16 cellular contexts compared by ENCODE assay signal in genomic region chr11:101863361-101863760, GRCh38. TPM values are rescaled to one million over a fixed set of nuclear protein-coding genes. Genes with fewer than 3 reads are reported as not detected.
DNase-seq lines count a peak whose midpoint lies in the region; FAIRE-seq and TF ChIP-seq lines count a peak whose summit lies in the region.
"Had no signal": no experiment of that assay in that cellular context is flagged by ENCODE, and none has a peak within 500 bp of the region (broad histone marks: within the 10 kb centered on the region; RNA-seq: fewer than 3 reads in every experiment).

No MANE protein-coding gene starts in this region.

- H3K14ac ChIP-seq in trophoblast cell (ENCODE audit: low read length) = no peak overlapping the region

- H3K9me2 ChIP-seq in OCI-LY7 (ENCODE audit: insufficient read depth, low read length) = no peaks in the 10 kb centered on the region

- no peak overlapping the region for H3K4me3 ChIP-seq in epithelial cell of proximal tubule (ENCODE audit: low read depth, low read length)
- no peak overlapping the region for H3K4me3 ChIP-seq in trophoblast cell (ENCODE audit: low read depth, low read length)
- H3K4me3 ChIP-seq in OCI-LY7 (ENCODE audit: low read depth, low read length, poor library complexity, severe bottlenecking) = no peak overlapping the region
- H3K4me3 ChIP-seq: esophagus squamous epithelium had no signal

- POLR2A ChIA-PET in OCI-LY7 (lab: Charles Lee) = interaction anchor here (0.6 kb wide), 1 partner anchor 543 kb away, joined by 4 read pairs; no protein-coding TSS in a partner anchor

- no TSS peak for BruUV-seq in OCI-LY7 (replicated peaks; lab: Mats Ljungman, UMichigan)

- no peaks in the 10 kb centered on the region for H3K79me2 ChIP-seq in trophoblast cell (ENCODE audit: control insufficient read depth, insufficient read depth, low read length, poor library complexity)
- H3K79me2 ChIP-seq in OCI-LY7 (ENCODE audit: insufficient read depth, low read depth, low read length) = no peaks in the 10 kb centered on the region

- H3K9me3 ChIP-seq in trophoblast cell (ENCODE audit: insufficient read depth, low read depth, low read length) (no peaks in the 10 kb centered on the region), OCI-LY7 (ENCODE audit: low read length) (no peaks in the 10 kb centered on the region)
- H3K9me3 ChIP-seq: esophagus squamous epithelium had no signal

- H2BK120ac ChIP-seq in trophoblast cell (ENCODE audit: insufficient read depth, low read length, poor library complexity) = no peak overlapping the region

- no peaks in the 10 kb centered on the region for H3K79me1 ChIP-seq in trophoblast cell (ENCODE audit: low read length)

- no peak overlapping the region for H2BK5ac ChIP-seq in trophoblast cell (ENCODE audit: low read depth, low read length, poor library complexity)

- H4K20me1 ChIP-seq in OCI-LY7 (ENCODE audit: insufficient read depth, low read length) = no peaks in the 10 kb centered on the region

- no peak overlapping the region for H2BK12ac ChIP-seq in trophoblast cell (ENCODE audit: low read length)

- H3K23ac ChIP-seq in trophoblast cell (ENCODE audit: low read length) = no peak overlapping the region

- FAIRE-seq in RCC 7860 (lab: Jason Lieb, UNC) = peak; percentile 74
- FAIRE-seq: kidney had no signal

- H2AFZ ChIP-seq in trophoblast cell (ENCODE audit: insufficient read depth, low read length, poor library complexity) = no peak overlapping the region
- H2AFZ ChIP-seq in OCI-LY7 (ENCODE audit: low read length) = no peak overlapping the region

- H3K27me3 Mint-ChIP-seq in CD14-positive monocyte (ENCODE audit: low read depth in 3 of 3) = peaks cover 0 to 2% (median 0%) of the 10 kb centered on the region in 3 donors

- no peak for TF ChIP-seq CTCF in epithelial cell of proximal tubule (conservative IDR thresholded peaks at IDR 0.05; ENCODE audit: low read depth, low read length)
- TF ChIP-seq CTCF in OCI-LY7 (conservative IDR thresholded peaks at IDR 0.05; ENCODE audit: low read length) = no peak
- no peak for TF ChIP-seq CTCF in CD14-positive monocyte (IDR thresholded peaks at IDR 0.05)

- no peak overlapping the region for H3K18ac ChIP-seq in trophoblast cell (ENCODE audit: low read length)

- in situ Hi-C loops in Caki2 (cut with HindIII; ENCODE audit: low pct_unique_long_range_greater_than_20kb, low sequenced_read_pairs) = no loop called here

- H3K4ac ChIP-seq in trophoblast cell (ENCODE audit: low read depth, low read length) = no peak overlapping the region

- H3K27ac Mint-ChIP-seq in CD14-positive monocyte = no peak overlapping the region
- H3K27ac Mint-ChIP-seq: CD8-positive, alpha-beta memory T cell had no signal

- no peak overlapping the region for H3K9ac ChIP-seq in trophoblast cell (ENCODE audit: low read length)

- H2AK5ac ChIP-seq in trophoblast cell (ENCODE audit: low read length) = no peak overlapping the region

- no peak overlapping the region for H3K4me3 Mint-ChIP-seq in CD14-positive monocyte
- H3K4me3 Mint-ChIP-seq: activated T-cell treated with anti-CD3 and anti-CD28 coated beads, Interleukin-2, amount 50 U/mL, for 4 hours; CD8-positive, alpha-beta memory T cell had no signal

- H3K4me2 ChIP-seq in trophoblast cell (ENCODE audit: low read length) (peak overlapping the region; percentile 26), OCI-LY7 (ENCODE audit: low read length) (no peak overlapping the region)

- no peaks in the 10 kb centered on the region for H3K36me3 ChIP-seq in trophoblast cell (ENCODE audit: control insufficient read depth in 1 of 2, insufficient read depth in 2 of 2, low read length in 2 of 2)
- H3K36me3 ChIP-seq in OCI-LY7 (ENCODE audit: insufficient read depth, low read length) = no peaks in the 10 kb centered on the region
- H3K36me3 ChIP-seq: esophagus squamous epithelium had no signal

- peaks cover 0 to 3% (median 0%) of the 10 kb centered on the region in 7 donors for H3K9me3 Mint-ChIP-seq in CD14-positive monocyte

- no peaks in the 10 kb centered on the region for H3K36me3 Mint-ChIP-seq in CD14-positive monocyte
- H3K36me3 Mint-ChIP-seq: CD8-positive, alpha-beta memory T cell had no signal

- H3K27me3 ChIP-seq in trophoblast cell (ENCODE audit: insufficient read depth, low read length) = no peaks in the 10 kb centered on the region
- H3K27me3 ChIP-seq: esophagus squamous epithelium had no signal

- intact Hi-C loops in OCI-LY7 (cut with micrococcal nuclease; ENCODE audit: unreplicated experiment) (no loop called here), CD14-positive monocyte (cut with micrococcal nuclease) (loop anchor here (10.0 kb wide), 1 partner anchor 141 kb away; no protein-coding TSS in a partner anchor)

- CTCF ChIA-PET in OCI-LY7 (lab: Charles Lee; ENCODE audit: unreplicated experiment) = interaction anchor here (1.1 to 1.5 kb wide), 2 partner anchors 82 to 145 kb away, joined by 4 to 7 read pairs; no protein-coding TSS in a partner anchor

- H4K12ac ChIP-seq in trophoblast cell (ENCODE audit: low read depth, low read length) = no peak overlapping the region

- H4K8ac ChIP-seq in trophoblast cell (ENCODE audit: low read depth, low read length) = no peak overlapping the region

- H3K27ac ChIP-seq in trophoblast cell (ENCODE audit: low read depth, low read length) = peak overlapping the region; percentile 64
- no peak overlapping the region for H3K27ac ChIP-seq in OCI-LY7 (ENCODE audit: low read depth, low read length, poor library complexity, severe bottlenecking)
- H3K27ac ChIP-seq: esophagus squamous epithelium had no signal

- no peaks in the 10 kb centered on the region for H3K4me1 ChIP-seq in trophoblast cell (ENCODE audit: control insufficient read depth in 1 of 2, insufficient read depth in 2 of 2, low read length in 2 of 2)
- no peaks in the 10 kb centered on the region for H3K4me1 ChIP-seq in OCI-LY7 (ENCODE audit: insufficient read depth, low read length, poor library complexity, severe bottlenecking)

- no peak overlapping the region for H4K91ac ChIP-seq in trophoblast cell (ENCODE audit: low read depth, low read length)

- DNase-seq in Caki2 (ENCODE audit: low read depth) (peak; percentile 33), RCC 7860 (ENCODE audit: low spot score) (peak; percentile 74), epithelial cell of proximal tubule (ENCODE audit: low read depth) (peak; percentile 53), trophoblast cell (peak in 1 of 2 donors; percentile 22), ureter (ENCODE audit: low spot score) (no peak), OCI-LY7 (ENCODE audit: low spot score) (no peak), OCI-M1 (lab: John Stamatoyannopoulos, UW) (no peak), CD14-positive monocyte (ENCODE audit: low spot score) (no peak)
- DNase-seq: activated T-cell treated with anti-CD3 and anti-CD28 coated beads, Interleukin-2, amount 50 U/mL, for 4 hours; CD8-positive, alpha-beta memory T cell; esophagus squamous epithelium; kidney; NCI-H146; stimulated activated CD4-positive, alpha-beta T cell treated with anti-CD3 and anti-CD28 coated beads, Interleukin-15, amount 100 ng/mL, for 24 hours had no signal

- no peaks in the 10 kb centered on the region for H3K4me1 Mint-ChIP-seq in CD14-positive monocyte
- H3K4me1 Mint-ChIP-seq: CD8-positive, alpha-beta memory T cell had no signal

RNA-seq across cellular contexts. Expression of gene CEP126, which starts 51.4 kb away (rescaled TPM):
- total RNA-seq in Caki2 (2014; rRNA removed; shearing (Covaris generic); ENCODE audit: low replicate concordance) = 0.46 and 0.54 TPM in 2 replicates
- 0.72 and 0.92 TPM in 2 replicates for total RNA-seq in epithelial cell of proximal tubule
- polyA plus RNA-seq in trophoblast cell (2013) = 0.71 and 0.74 TPM in 2 replicates
- total RNA-seq in ureter = 8.1 TPM
- total RNA-seq in OCI-LY7 (2014; rRNA removed; shearing (Covaris generic)) = 1.5 and 3.2 TPM in 2 replicates
- total RNA-seq in OCI-LY7 (2022) = 5.9 and 7.3 TPM in 2 replicates
- under 1 TPM in 1 of 2 donors, not detected in 1; 0.02 TPM for polyA plus RNA-seq in CD14-positive monocyte

RNA-seq across cellular contexts. Expression of gene ANGPTL5, which starts 53.0 kb away (rescaled TPM):
- not detected in 2 replicates for total RNA-seq in Caki2 (2014; rRNA removed; shearing (Covaris generic); ENCODE audit: low replicate concordance)
- not detected in 2 replicates for total RNA-seq in epithelial cell of proximal tubule
- 0.08 TPM in 2 replicates for polyA plus RNA-seq in trophoblast cell (2013)
- total RNA-seq in ureter = not detected
- total RNA-seq in OCI-LY7 (2014; rRNA removed; shearing (Covaris generic)) = not detected in 2 replicates
- not detected in 2 replicates for total RNA-seq in OCI-LY7 (2022)
- not detected for polyA plus RNA-seq in CD14-positive monocyte
- total RNA-seq: activated T-cell treated with anti-CD3 and anti-CD28 coated beads, Interleukin-2, amount 50 U/mL, for 4 hours; CD8-positive, alpha-beta memory T cell; HT-29; kidney had no signal
- polyA plus RNA-seq: CD8-positive, alpha-beta memory T cell; neural cell had no signal

Comparison
In these comparisons a context has a peak if more than half of its experiments do, and no peak if none do; other contexts are left out.
1. DNase-seq: peak in Caki2 (single experiment), RCC 7860 (single experiment) and epithelial cell of proximal tubule (single experiment); none in ureter (single experiment), OCI-LY7 (single experiment), OCI-M1 (single experiment) and CD14-positive monocyte (single experiment).